ENCODE assay signal across 13 cellular contexts in the genomic region with DNA sequence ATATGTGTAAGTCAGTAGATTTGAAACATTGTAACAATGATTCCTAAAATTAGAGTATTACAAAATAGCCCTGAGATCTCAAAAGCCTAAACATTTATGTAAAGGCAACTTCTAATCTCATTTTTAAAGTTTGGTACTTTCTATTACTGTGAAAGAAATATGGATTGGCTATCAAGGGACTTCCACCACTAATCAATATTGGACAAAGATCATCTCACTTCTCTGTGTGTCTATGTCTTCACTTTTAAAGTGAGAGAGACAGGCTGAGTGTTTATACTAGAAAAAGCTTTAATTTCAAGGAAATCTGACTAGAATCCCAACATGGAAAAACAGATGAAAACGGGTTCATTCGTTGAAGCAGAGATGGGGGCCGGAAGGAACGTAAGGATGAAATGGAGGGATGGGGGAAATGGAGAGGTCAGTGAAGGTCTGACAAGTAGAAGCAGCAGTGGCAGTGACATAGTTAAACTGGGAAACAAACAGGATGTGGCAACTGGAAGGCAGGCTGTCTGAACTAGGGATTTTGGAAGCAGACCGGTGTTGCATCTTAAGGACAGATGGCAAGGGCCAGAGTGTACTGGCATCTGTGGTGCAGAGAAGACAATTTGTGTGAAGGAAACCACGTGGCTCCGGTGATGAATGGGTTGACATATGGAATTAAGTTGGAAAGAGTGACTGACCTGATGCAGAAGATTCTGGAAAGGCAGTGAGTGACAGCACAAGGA.
DNase-seq lines count a peak whose midpoint lies in the region; ATAC-seq and TF ChIP-seq lines count a peak whose summit lies in the region.
"Had no signal": no experiment of that assay in that cellular context is flagged by ENCODE, and none has a peak within 500 bp of the region (broad histone marks: within the 10 kb centered on the region; RNA-seq: fewer than 3 reads in every experiment).

No MANE protein-coding gene starts in this region.

- no peaks in the 10 kb centered on the region for H3K36me3 Mint-ChIP-seq in activated naive CD4-positive, alpha-beta T cell treated with anti-CD3 and anti-CD28 coated beads, Interleukin-2, amount 50 U/mL, for 72 hours
- H3K36me3 Mint-ChIP-seq: T-cell had no signal

- peak overlapping the region; percentile 7 for H4K91ac ChIP-seq in mesenchymal stem cell (ENCODE audit: low read length)

- DNase-seq in DMS 273 treated with DMSO at 0.1 percent for 48 hours (lab: John Stamatoyannopoulos, UW) = peak; percentile 96
- peak; percentile 74 to 90 for DNase-seq in NCI-H446 (lab: John Stamatoyannopoulos, UW)
- DNase-seq in mesenchymal stem cell = no peak
- DNase-seq in activated naive CD4-positive, alpha-beta T cell treated with anti-CD3 and anti-CD28 coated beads, Interleukin-2, amount 50 U/mL, for 72 hours (ENCODE audit: low spot score in 2 of 2) = no peak
- DNase-seq in foreskin fibroblast = no peak
- DNase-seq in NCI-H187 treated with DMSO at 0.1 percent for 48 hours (lab: John Stamatoyannopoulos, UW) = no peak
- DNase-seq in central memory CD4-positive, alpha-beta T cell = no peak
- DNase-seq: HCEC 1CT, KBM-7, NCI-H1436 treated with DMSO at 0.1 percent for 48 hours, NCI-H2227 treated with DMSO at 0.1 percent for 48 hours, T-cell had no signal

- H3K36me3 ChIP-seq in mesenchymal stem cell (ENCODE audit: control insufficient read depth in 1 of 2, insufficient read depth in 2 of 2, low read depth in 1 of 2, low read length in 2 of 2) = no peaks in the 10 kb centered on the region

- ATAC-seq in activated naive CD4-positive, alpha-beta T cell treated with anti-CD3 and anti-CD28 coated beads, Interleukin-2, amount 50 U/mL, for 72 hours = no peak
- ATAC-seq: T-cell had no signal

- H3K4me3 ChIP-seq in mesenchymal stem cell (ENCODE audit: insufficient read depth in 1 of 2, low read depth in 1 of 2, low read length in 2 of 2) (no peak overlapping the region), foreskin fibroblast (ENCODE audit: low read depth in 1 of 2, low read length in 2 of 2) (no peak overlapping the region)

- H3K4ac ChIP-seq in mesenchymal stem cell (ENCODE audit: low read depth in 1 of 2, low read length in 2 of 2) = peak overlapping the region; percentile 24 to 40

- peaks cover 10 to 23% of the 10 kb centered on the region in 2 experiments for H3K27me3 ChIP-seq in mesenchymal stem cell (ENCODE audit: control insufficient read depth in 1 of 2, insufficient read depth in 1 of 2, low read length in 2 of 2)

- no peak overlapping the region for H2BK5ac ChIP-seq in mesenchymal stem cell (ENCODE audit: low read depth, low read length, poor library complexity, severe bottlenecking)

- H3K23ac ChIP-seq in mesenchymal stem cell (ENCODE audit: low read length in 2 of 2) = no peak overlapping the region

- H3K9me3 ChIP-seq in mesenchymal stem cell (ENCODE audit: control insufficient read depth, low read length) = no peaks in the 10 kb centered on the region

- no peak overlapping the region for H2BK15ac ChIP-seq in mesenchymal stem cell (ENCODE audit: low read depth, poor library complexity, severe bottlenecking)

- no peaks in the 10 kb centered on the region for H3K4me1 ChIP-seq in mesenchymal stem cell (ENCODE audit: control insufficient read depth, insufficient read depth, low read depth, low read length)

- H3K27ac Mint-ChIP-seq in activated naive CD4-positive, alpha-beta T cell treated with anti-CD3 and anti-CD28 coated beads, Interleukin-2, amount 50 U/mL, for 72 hours = no peak overlapping the region
- H3K27ac Mint-ChIP-seq: T-cell had no signal

- H3K9me3 Mint-ChIP-seq in activated naive CD4-positive, alpha-beta T cell treated with anti-CD3 and anti-CD28 coated beads, Interleukin-2, amount 50 U/mL, for 72 hours = peaks cover 0 to 3% of the 10 kb centered on the region in 2 donors

- no peak overlapping the region for H2AFZ ChIP-seq in mesenchymal stem cell (ENCODE audit: low read depth, low read length)

- H3K27ac ChIP-seq in VCaP (peak overlapping the region; percentile 71), mesenchymal stem cell (ENCODE audit: low read length, poor library complexity, severe bottlenecking) (no peak overlapping the region)

- 52% methylated on average over 7 of the region's 7 CpGs for WGBS in mesenchymal stem cell

- H3K18ac ChIP-seq in mesenchymal stem cell (ENCODE audit: low read depth in 1 of 2, low read length in 2 of 2) = peak overlapping the region in 1 of 2 experiments; percentile 37

- H3K9ac ChIP-seq in mesenchymal stem cell (ENCODE audit: low read length) = no peak overlapping the region

- no peak overlapping the region for H2AK5ac ChIP-seq in mesenchymal stem cell (ENCODE audit: low read length, severe bottlenecking)

- peak overlapping the region; percentile 77 for H2BK120ac ChIP-seq in mesenchymal stem cell (ENCODE audit: low read depth, low read length)

- H2BK12ac ChIP-seq in mesenchymal stem cell (ENCODE audit: low read length in 2 of 2) = peak overlapping the region; percentile 87 to 89

- no peak for TF ChIP-seq CTCF in VCaP (conservative IDR thresholded peaks at IDR 0.05)
- TF ChIP-seq CTCF in foreskin fibroblast (IDR thresholded peaks at IDR 0.05; ENCODE audit: low read depth, low read length) = no peak

- peak overlapping the region; percentile 69 for H4K8ac ChIP-seq in mesenchymal stem cell (ENCODE audit: low read length)

- peak overlapping the region in 1 of 2 experiments; percentile 65 for H3K14ac ChIP-seq in mesenchymal stem cell (ENCODE audit: low read length in 2 of 2)

- no peaks in the 10 kb centered on the region for H3K79me1 ChIP-seq in mesenchymal stem cell (replicated peaks; ENCODE audit: low read length, poor library complexity, severe bottlenecking)

- no peak overlapping the region for H3K4me2 ChIP-seq in mesenchymal stem cell (ENCODE audit: low read length, poor library complexity, severe bottlenecking)

Comparison
In these comparisons a context has a peak if more than half of its experiments do, and no peak if none do; other contexts are left out.
1. DNase-seq: peak in DMS 273 treated with DMSO at 0.1 percent for 48 hours (single experiment) and NCI-H446 (2 of 2); none in mesenchymal stem cell (single experiment), activated naive CD4-positive, alpha-beta T cell treated with anti-CD3 and anti-CD28 coated beads, Interleukin-2, amount 50 U/mL, for 72 hours (0 of 2), foreskin fibroblast (0 of 2), NCI-H187 treated with DMSO at 0.1 percent for 48 hours (single experiment) and central memory CD4-positive, alpha-beta T cell (single experiment).